ENCODE assay signal across 19 cellular contexts in the genomic region with DNA sequence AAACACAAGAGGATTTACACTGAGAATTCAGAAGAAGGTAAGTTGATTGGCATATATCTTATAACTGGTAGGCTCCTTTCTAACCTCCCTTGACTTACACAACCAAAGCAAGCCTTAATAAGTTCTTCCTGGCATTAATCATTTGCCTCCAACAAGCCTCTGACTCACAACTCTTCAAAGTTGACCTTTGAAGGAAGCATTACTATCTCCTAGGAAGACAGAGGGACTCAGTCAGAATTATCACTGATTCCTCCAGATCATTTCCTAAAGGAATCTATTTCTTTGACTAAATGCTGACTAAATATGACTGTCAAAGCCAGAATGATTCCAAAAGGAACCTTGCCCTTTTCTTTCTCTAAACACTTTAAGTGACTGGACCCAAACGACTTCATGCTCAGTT.
A peak's percentile ranks its signal among the peaks of the same experiment; 100 is the strongest.
DNase-seq lines count a peak whose midpoint lies in the region; ATAC-seq and TF ChIP-seq lines count a peak whose summit lies in the region.
"Had no signal": no experiment of that assay in that cellular context is flagged by ENCODE, and none has a peak within 500 bp of the region (broad histone marks: within the 10 kb centered on the region; RNA-seq: fewer than 3 reads in every experiment).

No MANE protein-coding gene starts in this region.

- H3K27ac ChIP-seq in mesenchymal stem cell (ENCODE audit: low read length, poor library complexity, severe bottlenecking) (no peak overlapping the region), ascending aorta (no peak overlapping the region)
- H3K27ac ChIP-seq: HL-60 had no signal

- peak overlapping the region; percentile 40 for H3K9ac ChIP-seq in mesenchymal stem cell (ENCODE audit: low read length)

- H2BK15ac ChIP-seq in mesenchymal stem cell (ENCODE audit: low read depth, poor library complexity, severe bottlenecking): no peak overlapping the region

- H3K9me3 ChIP-seq in mesenchymal stem cell (ENCODE audit: control insufficient read depth, low read length) (no peaks in the 10 kb centered on the region), ascending aorta (no peaks in the 10 kb centered on the region)
- H3K9me3 ChIP-seq: Caco-2 had no signal

- H2AFZ ChIP-seq in mesenchymal stem cell (ENCODE audit: low read depth, low read length): no peak overlapping the region

- H3K4me2 ChIP-seq in mesenchymal stem cell (ENCODE audit: low read length, poor library complexity, severe bottlenecking): no peak overlapping the region

- no peak overlapping the region for H2BK12ac ChIP-seq in mesenchymal stem cell (ENCODE audit: low read length in 2 of 2)

- H3K27me3 ChIP-seq in mesenchymal stem cell (ENCODE audit: control insufficient read depth in 1 of 2, insufficient read depth in 1 of 2, low read length in 2 of 2) (no peaks in the 10 kb centered on the region), ascending aorta (no peaks in the 10 kb centered on the region)

- intact Hi-C loops in ascending aorta (cut with DNase I): no loop called here

- no peak overlapping the region for H2AK5ac ChIP-seq in mesenchymal stem cell (ENCODE audit: low read length, severe bottlenecking)

- no peaks in the 10 kb centered on the region for H3K79me1 ChIP-seq in mesenchymal stem cell (replicated peaks; ENCODE audit: low read length, poor library complexity, severe bottlenecking)

- TF ChIP-seq CTCF in epithelial cell of esophagus (IDR thresholded peaks at IDR 0.05; ENCODE audit: insufficient read depth, low read depth, low read length, missing control alignments): no peak
- TF ChIP-seq CTCF in ascending aorta (IDR thresholded peaks at IDR 0.05): no peak

- H3K14ac ChIP-seq in mesenchymal stem cell (ENCODE audit: low read length in 2 of 2): no peak overlapping the region

- H3K36me3 ChIP-seq in mesenchymal stem cell (ENCODE audit: control insufficient read depth in 1 of 2, insufficient read depth in 2 of 2, low read depth in 1 of 2, low read length in 2 of 2) (no peaks in the 10 kb centered on the region), ascending aorta (no peaks in the 10 kb centered on the region)

- no peak overlapping the region for H4K91ac ChIP-seq in mesenchymal stem cell (ENCODE audit: low read length)

- H2BK5ac ChIP-seq in mesenchymal stem cell (ENCODE audit: low read depth, low read length, poor library complexity, severe bottlenecking): no peak overlapping the region

- H3K4me1 ChIP-seq in mesenchymal stem cell (ENCODE audit: control insufficient read depth, insufficient read depth, low read depth, low read length) (no peaks in the 10 kb centered on the region), ascending aorta (no peaks in the 10 kb centered on the region)
- H3K4me1 ChIP-seq: Caco-2 had no signal

- H3K23ac ChIP-seq in mesenchymal stem cell (ENCODE audit: low read length in 2 of 2): no peak overlapping the region

- ATAC-seq in HG02852 (IDR thresholded peaks at IDR 0.05; ENCODE audit: unreplicated experiment): no peak
- ATAC-seq: left colon, right cardiac atrium had no signal

- H3K4me3 ChIP-seq in epithelial cell of esophagus (ENCODE audit: low read length) (no peak overlapping the region), mesenchymal stem cell (ENCODE audit: insufficient read depth in 1 of 2, low read depth in 1 of 2, low read length in 2 of 2) (no peak overlapping the region), ascending aorta (no peak overlapping the region)

- H4K8ac ChIP-seq in mesenchymal stem cell (ENCODE audit: low read length): no peak overlapping the region

- no peak overlapping the region for H3K4ac ChIP-seq in mesenchymal stem cell (ENCODE audit: low read depth in 1 of 2, low read length in 2 of 2)

- peak; percentile 77 for DNase-seq in COLO829 (ENCODE audit: low spot score)
- peak; percentile 68 for DNase-seq in HT1080 (ENCODE audit: low read depth)
- DNase-seq in epithelial cell of esophagus (ENCODE audit: low read depth): peak; percentile 58
- peak; percentile 65 for DNase-seq in mesenchymal stem cell
- DNase-seq in activated effector memory CD4-positive, alpha-beta T cell treated with Interleukin-2 at 50 U/mL for 16 hours: no peak
- DNase-seq in SIG-M5 treated with dmso at 0.1 percent for 504 hours (lab: John Stamatoyannopoulos, UW; ENCODE audit: unreplicated experiment): no peak
- DNase-seq in ascending aorta (ENCODE audit: low spot score in 2 of 2): no peak
- DNase-seq: activated CD4-positive, alpha-beta T cell treated with anti-CD3 and anti-CD28 coated beads, Interleukin-2, amount 10 ng/mL, durations not matched to agents 7 days and 5 days; activated naive CD4-positive, alpha-beta T cell treated with Interleukin-2 at 50 U/mL for 16 hours; AML-193; Caco-2; GOT3; KBM-7; left colon; NCI-H2081; NCI-H69; right cardiac atrium had no signal

- H3K18ac ChIP-seq in mesenchymal stem cell (ENCODE audit: low read depth in 1 of 2, low read length in 2 of 2): no peak overlapping the region

- WGBS in mesenchymal stem cell: no CpG with 5 or more reads among the region's 1 CpG

- no peak overlapping the region for H2BK120ac ChIP-seq in mesenchymal stem cell (ENCODE audit: low read depth, low read length)

Comparison
In these comparisons a context has a peak if more than half of its experiments do, and no peak if none do; other contexts are left out.
1. DNase-seq: peak in COLO829 (single experiment), HT1080 (single experiment), epithelial cell of esophagus (single experiment) and mesenchymal stem cell (single experiment); none in activated effector memory CD4-positive, alpha-beta T cell treated with Interleukin-2 at 50 U/mL for 16 hours (single experiment), SIG-M5 treated with dmso at 0.1 percent for 504 hours (single experiment) and ascending aorta (0 of 2).